ENCODE assay signal across 9 cellular contexts in genomic region chr22:24060375-24060788, GRCh38. TPM values are rescaled to one million over a fixed set of nuclear protein-coding genes. Genes with fewer than 3 reads are reported as not detected.
DNase-seq lines count a peak whose midpoint lies in the region; TF ChIP-seq lines count a peak whose summit lies in the region.
"Had no signal": no experiment of that assay in that cellular context is flagged by ENCODE, and none has a peak within 500 bp of the region (broad histone marks: within the 10 kb centered on the region; RNA-seq: fewer than 3 reads in every experiment).

No MANE protein-coding gene starts in this region.

- no peak for TF ChIP-seq POLR2A in stomach (IDR thresholded peaks at IDR 0.05)

- no peak overlapping the region for H3K4me3 ChIP-seq in stomach

- peaks cover 73 to 97% (median 92%) of the 10 kb centered on the region in 4 donors for H3K36me3 ChIP-seq in stomach

- POLR2A ChIA-PET in HEK293T (lab: Yijun Ruan, JAX), result no interaction called here

- TF ChIP-seq CTCF in VCaP (conservative IDR thresholded peaks at IDR 0.05), result no peak
- no peak for TF ChIP-seq CTCF in stomach (IDR thresholded peaks at IDR 0.05)

- intact Hi-C loops in stomach (cut with DNase I; ENCODE audit: low total_unique reads), result no loop called here

- peaks cover 10 to 19% (median 17%) of the 10 kb centered on the region in 4 donors for H3K4me1 ChIP-seq in stomach

- 21 to 60% (median 40%) methylated on average over 4 to 5 of the region's 5 CpGs for WGBS in stomach, 5 donors

- no peaks in the 10 kb centered on the region for H3K9me3 ChIP-seq in stomach

- no peaks in the 10 kb centered on the region for H3K27me3 ChIP-seq in stomach

- CTCF ChIA-PET in HEK293T (lab: Yijun Ruan, JAX), result no interaction called here

- DNase-seq in NCI-H1092 treated with DMSO at 0.1 percent for 48 hours (lab: John Stamatoyannopoulos, UW), result peak; percentile 3
- DNase-seq in NCI-H1092 (lab: John Stamatoyannopoulos, UW), result no peak
- DNase-seq in glomerular visceral epithelial cell (ENCODE audit: extremely low spot score), result peak; percentile 68
- peak; percentile 45 for DNase-seq in stomach
- DNase-seq in HEK293T (ENCODE audit: extremely low spot score), result no peak
- no peak for DNase-seq in CD1c-positive myeloid dendritic cell (ENCODE audit: extremely low spot score)
- no peak for DNase-seq in Kasumi-1 (lab: John Stamatoyannopoulos, UW)

- TF ChIP-seq EP300 in stomach (IDR thresholded peaks at IDR 0.05), result no peak

- H3K27ac ChIP-seq in VCaP (peak overlapping the region; percentile 65), stomach (peak overlapping the region; percentile 11 to 71 (median 44))

TF ChIP-seq in HEK293T, 16 proteins besides CTCF, POLR2A, EP300 and RAD21:
- TF ChIP-seq HDGF (IDR thresholded peaks at IDR 0.05; ENCODE audit: borderline replicate concordance) (no peak), FOXA1 (IDR thresholded peaks at IDR 0.05) (no peak), SUZ12 (IDR thresholded peaks at IDR 0.05) (no peak), CTBP1 (IDR thresholded peaks at IDR 0.05; ENCODE audit: borderline replicate concordance) (no peak)
TF ChIP-seq in HEK293T: peak in this region for 0.

RNA-seq across cellular contexts. Expression of gene CABIN1, which starts 49.3 kb away (rescaled TPM):
- total RNA-seq in stomach, result 100 to 1,000 TPM in 2 of 5 donors, 10 to 100 TPM in 3; 39.7 to 623 (median 93.7) TPM
- 10 to 100 TPM; 14.8 to 25.9 (median 20.2) TPM for polyA plus RNA-seq in stomach

RNA-seq across cellular contexts. Expression of gene GSTT4, which starts 55.1 kb away (rescaled TPM):
- total RNA-seq in stomach, result not detected
- polyA plus RNA-seq in stomach, result not detected
- total RNA-seq: NCI-H460 had no signal

Comparison
In these comparisons a context has a peak if more than half of its experiments do, and no peak if none do; other contexts are left out.
1. DNase-seq: peak in NCI-H1092 treated with DMSO at 0.1 percent for 48 hours (single experiment), glomerular visceral epithelial cell (single experiment) and stomach (single experiment); none in NCI-H1092 (single experiment), HEK293T (single experiment), CD1c-positive myeloid dendritic cell (single experiment) and Kasumi-1 (0 of 2).